ENCODE assay signal across 15 cellular contexts in genomic region chr15:98143116-98143515, GRCh38.
DNase-seq lines count a peak whose midpoint lies in the region; ATAC-seq and TF ChIP-seq lines count a peak whose summit lies in the region.
"Had no signal": no experiment of that assay in that cellular context is flagged by ENCODE, and none has a peak within 500 bp of the region (broad histone marks: within the 10 kb centered on the region; RNA-seq: fewer than 3 reads in every experiment).

No MANE protein-coding gene starts in this region.

- TF ChIP-seq POLR2A in heart left ventricle (IDR thresholded peaks at IDR 0.05): no peak
- no peak for TF ChIP-seq POLR2A in right lobe of liver (IDR thresholded peaks at IDR 0.05)

- H2AFZ ChIP-seq in DND-41 (ENCODE audit: low read depth, low read length) (no peak overlapping the region), trophoblast cell (ENCODE audit: insufficient read depth, low read length, poor library complexity) (no peak overlapping the region)

- H3K27me3 ChIP-seq in DND-41 (ENCODE audit: insufficient read depth, low read length, poor library complexity) (no peaks in the 10 kb centered on the region), trophoblast cell (ENCODE audit: insufficient read depth, low read length) (no peaks in the 10 kb centered on the region), heart left ventricle (peaks cover 0 to 19% (median 0%) of the 10 kb centered on the region in 9 donors), right lobe of liver (no peaks in the 10 kb centered on the region)

- no peak overlapping the region for H4K91ac ChIP-seq in trophoblast cell (ENCODE audit: low read depth, low read length)

- WGBS in trophoblast cell (ENCODE audit: extremely low coverage, insufficient coverage, insufficient read length): no CpG with 5 or more reads among the region's 4 CpGs
- WGBS in heart left ventricle, 4 donors: 77 to 80% (median 80%) methylated on average over 4 of the region's 4 CpGs
- WGBS in right lobe of liver (ENCODE audit: insufficient coverage, low coverage, low lambda C conversion rate, missing lambda C conversion rate): 79% methylated on average over 2 of the region's 4 CpGs

- H2BK5ac ChIP-seq in trophoblast cell (ENCODE audit: low read depth, low read length, poor library complexity): no peak overlapping the region

- H3K79me2 ChIP-seq in DND-41 (ENCODE audit: insufficient read depth, low read length): no peaks in the 10 kb centered on the region
- no peaks in the 10 kb centered on the region for H3K79me2 ChIP-seq in trophoblast cell (ENCODE audit: control insufficient read depth, insufficient read depth, low read length, poor library complexity)

- H3K27ac ChIP-seq in DND-41 (ENCODE audit: low read length) (peak overlapping the region; percentile 70; the same call in 1 of the 2 replicates), trophoblast cell (ENCODE audit: low read depth, low read length) (no peak overlapping the region), heart left ventricle (no peak overlapping the region), right lobe of liver (no peak overlapping the region)
- H3K27ac ChIP-seq: C4-2B had no signal

- H2BK12ac ChIP-seq in trophoblast cell (ENCODE audit: low read length): no peak overlapping the region

- intact Hi-C loops in heart left ventricle (cut with DNase I) (no loop called here), right lobe of liver (cut with DNase I) (no loop called here)

- TF ChIP-seq CTCF in DND-41 (IDR thresholded peaks at IDR 0.05; ENCODE audit: borderline replicate concordance, extremely low read depth, low read length, poor library complexity, severe bottlenecking) (no peak), heart left ventricle (IDR thresholded peaks at IDR 0.05) (no peak), right lobe of liver (IDR thresholded peaks at IDR 0.05) (no peak)

- H3K79me1 ChIP-seq in trophoblast cell (ENCODE audit: low read length): no peaks in the 10 kb centered on the region

- H3K4me3 ChIP-seq in DND-41 (ENCODE audit: low read depth in 1 of 2, low read length in 2 of 2) (no peak overlapping the region), trophoblast cell (ENCODE audit: low read depth, low read length) (no peak overlapping the region), heart left ventricle (no peak overlapping the region), right lobe of liver (no peak overlapping the region)

- no peak overlapping the region for H3K18ac ChIP-seq in trophoblast cell (ENCODE audit: low read length)

- no peak overlapping the region for H2AK5ac ChIP-seq in trophoblast cell (ENCODE audit: low read length)

- H4K12ac ChIP-seq in trophoblast cell (ENCODE audit: low read depth, low read length): no peak overlapping the region

- H3K14ac ChIP-seq in trophoblast cell (ENCODE audit: low read length): no peak overlapping the region

- no peak for DNase-seq in DND-41
- peak; percentile 68 for DNase-seq in M059J (ENCODE audit: low read depth)
- peak; percentile 36 for DNase-seq in SW480 (ENCODE audit: low spot score)
- DNase-seq in trophoblast cell: peak; percentile 55 to 60
- no peak for DNase-seq in heart left ventricle
- DNase-seq in retina: no peak
- DNase-seq in stimulated activated CD8-positive, alpha-beta memory T cell treated with anti-CD3 and anti-CD28 coated beads, Interleukin-4, amount 100 ng/mL, for 48 hours: no peak
- DNase-seq in right lobe of liver: no peak
- DNase-seq: ACHN; CD4-positive, alpha-beta memory T cell; DMS79; EL; GDM1 had no signal

- H3K36me3 ChIP-seq in DND-41 (ENCODE audit: insufficient read depth, low read length) (no peaks in the 10 kb centered on the region), trophoblast cell (ENCODE audit: control insufficient read depth in 1 of 2, insufficient read depth in 2 of 2, low read length in 2 of 2) (no peaks in the 10 kb centered on the region), heart left ventricle (no peaks in the 10 kb centered on the region), right lobe of liver (no peaks in the 10 kb centered on the region)

- no peak overlapping the region for H2BK120ac ChIP-seq in trophoblast cell (ENCODE audit: insufficient read depth, low read length, poor library complexity)

- H4K8ac ChIP-seq in trophoblast cell (ENCODE audit: low read depth, low read length): no peak overlapping the region

- ATAC-seq in DND-41 (ENCODE audit: insufficient read depth, low read depth) (no peak), heart left ventricle (no peak), right lobe of liver (no peak)
- ATAC-seq: HCT116 had no signal

- H3K23ac ChIP-seq in trophoblast cell (ENCODE audit: low read length): no peak overlapping the region

- H3K4me2 ChIP-seq in DND-41 (ENCODE audit: insufficient read depth, low read length) (no peak overlapping the region), trophoblast cell (ENCODE audit: low read length) (no peak overlapping the region)

- H3K4me1 ChIP-seq in DND-41 (ENCODE audit: insufficient read depth, low read length) (peaks cover 77% of the 10 kb centered on the region), trophoblast cell (ENCODE audit: control insufficient read depth in 1 of 2, insufficient read depth in 2 of 2, low read length in 2 of 2) (no peaks in the 10 kb centered on the region), heart left ventricle (no peaks in the 10 kb centered on the region), right lobe of liver (no peaks in the 10 kb centered on the region)

- H3K4ac ChIP-seq in trophoblast cell (ENCODE audit: low read depth, low read length): no peak overlapping the region

- no peaks in the 10 kb centered on the region for H3K9me3 ChIP-seq in DND-41 (ENCODE audit: insufficient read depth, low read length, severe bottlenecking)
- no peaks in the 10 kb centered on the region for H3K9me3 ChIP-seq in trophoblast cell (ENCODE audit: insufficient read depth, low read depth, low read length)
- H3K9me3 ChIP-seq in heart left ventricle: no peaks in the 10 kb centered on the region
- H3K9me3 ChIP-seq in right lobe of liver: no peaks in the 10 kb centered on the region

- no peaks in the 10 kb centered on the region for H4K20me1 ChIP-seq in DND-41 (ENCODE audit: insufficient read depth, low read length)

- H3K9ac ChIP-seq in DND-41 (ENCODE audit: low read depth, low read length): no peak overlapping the region
- no peak overlapping the region for H3K9ac ChIP-seq in trophoblast cell (ENCODE audit: low read length)

Comparison
In these comparisons a context has a peak if more than half of its experiments do, and no peak if none do; other contexts are left out.
1. DNase-seq: peak in M059J (single experiment), SW480 (single experiment) and trophoblast cell (2 of 2); none in DND-41 (single experiment), heart left ventricle (0 of 5), retina (single experiment), stimulated activated CD8-positive, alpha-beta memory T cell treated with anti-CD3 and anti-CD28 coated beads, Interleukin-4, amount 100 ng/mL, for 48 hours (single experiment) and right lobe of liver (0 of 3).